ENCODE assay signal across 14 cellular contexts in genomic region chr7:151699147-151699546, GRCh38.
DNase-seq lines count a peak whose midpoint lies in the region; TF ChIP-seq lines count a peak whose summit lies in the region.
"Had no signal": no experiment of that assay in that cellular context is flagged by ENCODE, and none has a peak within 500 bp of the region (broad histone marks: within the 10 kb centered on the region; RNA-seq: fewer than 3 reads in every experiment).

No MANE protein-coding gene starts in this region.

- no TSS peak for BruUV-seq in mammary epithelial cell (replicated peaks; lab: Mats Ljungman, UMichigan)

- H3K4me3 ChIP-seq in NB4 (ENCODE audit: low read depth, low read length) (no peak overlapping the region), mammary epithelial cell (replicated peaks in 1 of 3; ENCODE audit: insufficient read depth in 1 of 3, low read depth in 2 of 3, low read length in 3 of 3) (no peak overlapping the region), osteoblast (ENCODE audit: insufficient read depth, low read length) (no peak overlapping the region), thyroid gland (replicated peaks in 1 of 3) (no peak overlapping the region)

- H3K4me2 ChIP-seq in mammary epithelial cell (ENCODE audit: insufficient read depth, low read depth, low read length) (no peak overlapping the region), osteoblast (ENCODE audit: insufficient read depth, low read length) (peak overlapping the region; percentile 0)

- no peak overlapping the region for H2AFZ ChIP-seq in mammary epithelial cell (ENCODE audit: low read depth, low read length)
- H2AFZ ChIP-seq in osteoblast (ENCODE audit: low read length): peak overlapping the region; percentile 65

- in situ Hi-C loops in mammary epithelial cell (cut with MboI; ENCODE audit: low sequenced_read_pairs in 2 of 2): no loop called here

- dilution Hi-C loops in mammary epithelial cell (cut with HindIII; ENCODE audit: low sequenced_read_pairs): loop anchor here (5.0 to 10.0 kb wide), 4 partner anchors 37 to 92 kb away; no protein-coding TSS in a partner anchor

- H3K36me3 ChIP-seq in mammary epithelial cell (ENCODE audit: insufficient read depth, low read length): no peaks in the 10 kb centered on the region
- no peaks in the 10 kb centered on the region for H3K36me3 ChIP-seq in osteoblast (ENCODE audit: insufficient read depth, low read length)
- no peaks in the 10 kb centered on the region for H3K36me3 ChIP-seq in thyroid gland

- no peaks in the 10 kb centered on the region for H4K20me1 ChIP-seq in mammary epithelial cell (ENCODE audit: insufficient read depth, low read length)
- no peaks in the 10 kb centered on the region for H4K20me1 ChIP-seq in osteoblast (ENCODE audit: insufficient read depth, low read length)

- H3K79me2 ChIP-seq in mammary epithelial cell (ENCODE audit: insufficient read depth, low read length): no peaks in the 10 kb centered on the region
- H3K79me2 ChIP-seq in osteoblast (ENCODE audit: insufficient read depth, low read length): no peaks in the 10 kb centered on the region

- H3K4me1 ChIP-seq in mammary epithelial cell (ENCODE audit: insufficient read depth, low read length) (peaks cover 37% of the 10 kb centered on the region), osteoblast (ENCODE audit: insufficient read depth, low read length) (peaks cover 18% of the 10 kb centered on the region), thyroid gland (peaks cover 20% of the 10 kb centered on the region in 2 donors)

- H3K27ac ChIP-seq in mammary epithelial cell (ENCODE audit: insufficient read depth, low read depth, low read length): no peak overlapping the region
- peak overlapping the region; percentile 56 for H3K27ac ChIP-seq in osteoblast (ENCODE audit: low read depth, low read length)
- H3K27ac ChIP-seq in thyroid gland: no peak overlapping the region

- H3K9me3 ChIP-seq in mammary epithelial cell (replicated peaks; ENCODE audit: insufficient read depth, low read length): no peaks in the 10 kb centered on the region
- H3K9me3 ChIP-seq in osteoblast (ENCODE audit: low read depth, low read length): no peaks in the 10 kb centered on the region
- H3K9me3 ChIP-seq in thyroid gland: no peaks in the 10 kb centered on the region

- peak; percentile 100 for DNase-seq in Daoy (ENCODE audit: low read depth)
- DNase-seq in NB4 (ENCODE audit: low read depth): peak; percentile 98
- DNase-seq in mammary epithelial cell: peak; percentile 52
- DNase-seq in osteoblast (ENCODE audit: insufficient read length, low spot score, missing footprints): peak; percentile 94
- no peak for DNase-seq in NCI-H1092 treated with DMSO at 0.1 percent for 48 hours (lab: John Stamatoyannopoulos, UW)
- no peak for DNase-seq in cerebellar nuclear complex (lab: John Stamatoyannopoulos, UW)
- DNase-seq in thyroid gland: no peak
- no peak for DNase-seq in Kasumi-1 (lab: John Stamatoyannopoulos, UW)
- DNase-seq: activated naive CD8-positive, alpha-beta T cell treated with anti-CD3 and anti-CD28 coated beads, Interleukin-2, amount 50 U/mL, for 24 hours; DMS 273 treated with DMSO at 0.1 percent for 48 hours; effector memory CD8-positive, alpha-beta T cell; RPMI8226; stimulated activated CD4-positive, alpha-beta T cell treated with anti-CD3 and anti-CD28 coated beads, Interleukin-2, amount 100 ng/mL, for 48 hours; stimulated activated naive CD8-positive, alpha-beta T cell treated with anti-CD3 and anti-CD28 coated beads, Interleukin-15, amount 100 ng/mL, for 72 hours had no signal

- 38% methylated on average over 6 of the region's 11 CpGs for WGBS in mammary epithelial cell (ENCODE audit: low coverage, missing lambda C conversion rate)
- 90 to 94% methylated on average over 11 of the region's 11 CpGs for WGBS in thyroid gland, 2 donors

- H3K27me3 ChIP-seq in mammary epithelial cell (ENCODE audit: insufficient read depth, low read length) (no peaks in the 10 kb centered on the region), osteoblast (ENCODE audit: insufficient read depth, low read length) (no peaks in the 10 kb centered on the region), thyroid gland (no peaks in the 10 kb centered on the region)

- TF ChIP-seq CTCF in NB4 (IDR thresholded peaks at IDR 0.05; ENCODE audit: low read depth, low read length) (no peak), mammary epithelial cell (conservative IDR thresholded peaks at IDR 0.05 in 1 of 2, IDR thresholded peaks at IDR 0.05 in 1 of 2; ENCODE audit: extremely low read depth in 1 of 2, insufficient read depth in 1 of 2, low read depth in 1 of 2, low read length in 2 of 2) (no peak), osteoblast (IDR thresholded peaks at IDR 0.05; ENCODE audit: extremely low read depth, low read depth, low read length) (no peak), thyroid gland (IDR thresholded peaks at IDR 0.05) (no peak)

- H3K9ac ChIP-seq in mammary epithelial cell (ENCODE audit: insufficient read depth, low read length): no peak overlapping the region

- no peak for TF ChIP-seq POLR2A in NB4 (IDR thresholded peaks at IDR 0.05; ENCODE audit: extremely low read depth, insufficient read length)
- no peak for TF ChIP-seq POLR2A in thyroid gland (IDR thresholded peaks at IDR 0.05)

- CTCF ChIA-PET in mammary epithelial cell (lab: Charles Lee; ENCODE audit: low non-redundant PET): no interaction called here

- intact Hi-C loops in mammary epithelial cell (cut with micrococcal nuclease) (no loop called here), thyroid gland (cut with DNase I) (no loop called here)

Comparison
In these comparisons a context has a peak if more than half of its experiments do, and no peak if none do; other contexts are left out.
1. DNase-seq: peak in Daoy (single experiment), NB4 (single experiment), mammary epithelial cell (single experiment) and osteoblast (single experiment); none in NCI-H1092 treated with DMSO at 0.1 percent for 48 hours (single experiment), cerebellar nuclear complex (0 of 2), thyroid gland (0 of 2) and Kasumi-1 (0 of 2).